Comparison of ENCODE assay signal across 9 cellular contexts in the genomic region with DNA sequence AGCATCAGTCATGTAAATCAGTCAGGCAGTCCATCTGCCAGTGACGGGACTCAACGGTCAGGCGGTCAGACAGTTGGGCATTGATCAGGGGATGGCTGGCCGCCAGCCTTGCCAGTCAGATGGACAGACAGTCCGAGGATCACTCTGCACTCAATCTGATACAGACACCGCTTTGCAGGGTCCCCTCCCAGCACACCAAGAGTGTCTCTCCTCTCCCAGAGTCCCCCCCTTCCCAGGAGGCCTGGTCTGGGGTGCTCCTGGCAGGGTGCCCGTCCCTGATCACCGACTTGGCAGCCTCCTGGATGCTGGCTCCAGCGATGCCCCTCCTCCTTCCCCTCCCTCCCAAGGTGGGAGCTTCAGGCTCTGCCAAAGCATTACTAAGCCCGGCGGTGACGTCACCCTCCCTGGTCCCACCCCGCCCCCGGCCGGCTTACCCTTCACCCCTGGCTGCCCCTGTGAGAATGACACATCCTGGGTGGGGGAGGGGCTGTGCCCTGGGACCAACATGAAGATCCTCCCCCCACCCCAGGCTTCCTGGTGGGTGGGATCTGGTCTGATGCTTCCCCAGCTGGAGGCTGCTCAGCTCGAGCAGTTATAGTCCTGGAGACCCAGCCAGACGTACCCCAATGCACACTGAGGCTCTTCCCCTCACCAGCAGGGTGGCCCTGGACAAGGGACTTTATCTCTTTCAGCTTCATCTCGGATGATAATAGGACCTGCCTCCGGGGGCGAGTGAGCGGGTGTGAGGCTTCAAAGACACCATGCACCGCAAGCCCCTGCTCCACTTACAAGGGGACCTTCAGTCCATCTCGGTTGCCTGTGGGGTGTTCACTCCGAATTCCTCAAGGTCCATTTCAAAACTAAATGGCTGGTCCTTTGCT.
DNase-seq lines count a peak whose midpoint lies in the region; ATAC-seq and TF ChIP-seq lines count a peak whose summit lies in the region.
"Had no signal": no experiment of that assay in that cellular context is flagged by ENCODE, and none has a peak within 500 bp of the region (broad histone marks: within the 10 kb centered on the region; RNA-seq: fewer than 3 reads in every experiment).

No MANE protein-coding gene starts in this region.

- peak; percentile 29 for DNase-seq in NK-92 treated with Interleukin-12 subunit alpha and Interleukin-12 subunit beta, amount 100 ng/mL, for 24 hours (lab: John Stamatoyannopoulos, UW)
- DNase-seq in NK-92 (lab: John Stamatoyannopoulos, UW; ENCODE audit: unreplicated experiment), result no peak
- DNase-seq in NCI-H345 treated with DMSO at 0.1 percent for 48 hours (lab: John Stamatoyannopoulos, UW; ENCODE audit: unreplicated experiment), result peak; percentile 47
- peak; percentile 78 for DNase-seq in coronary artery (ENCODE audit: low spot score)
- peak; percentile 65 to 85 for DNase-seq in lung microvascular endothelial cell (ENCODE audit: low read depth in 2 of 2)
- no peak for DNase-seq in KBM-7
- no peak for DNase-seq in GM19238 (ENCODE audit: insufficient read length, low spot score)

- ATAC-seq in HG03097 (IDR thresholded peaks at IDR 0.05; ENCODE audit: low FRiP score, unreplicated experiment), result no peak
- ATAC-seq: CD8-positive, alpha-beta T cell had no signal

- no peak for TF ChIP-seq CTCF in coronary artery (IDR thresholded peaks at IDR 0.05)

- no peak overlapping the region for H3K27ac ChIP-seq in coronary artery

- in situ Hi-C loops in KBM-7 (cut with MboI; ENCODE audit: low pct_unique_long_range_greater_than_20kb, low sequenced_read_pairs), result no loop called here

- peak overlapping the region; percentile 48 for H3K4me3 ChIP-seq in coronary artery

Comparison
In these comparisons a context has a peak if more than half of its experiments do, and no peak if none do; other contexts are left out.
1. DNase-seq: peak in NK-92 treated with Interleukin-12 subunit alpha and Interleukin-12 subunit beta, amount 100 ng/mL, for 24 hours (single experiment), NCI-H345 treated with DMSO at 0.1 percent for 48 hours (single experiment), coronary artery (single experiment) and lung microvascular endothelial cell (2 of 2); none in NK-92 (single experiment), KBM-7 (single experiment) and GM19238 (single experiment).